6 cellular contexts compared by ENCODE assay signal in genomic region chr19:17363852-17364605, GRCh38. TPM values are rescaled to one million over a fixed set of nuclear protein-coding genes. Genes with fewer than 3 reads are reported as not detected.
"Had no signal": no experiment of that assay in that cellular context is flagged by ENCODE, and none has a peak within 500 bp of the region (broad histone marks: within the 10 kb centered on the region; RNA-seq: fewer than 3 reads in every experiment).

No MANE protein-coding gene starts in this region.

RNA-seq across cellular contexts. Expression of gene PLVAP, which starts 13.1 kb away (rescaled TPM):
- total RNA-seq: GM23338, H1, H9, HFFc6, HT1080, IMR-90 had no signal
- polyA plus RNA-seq: GM23338, IMR-90 had no signal

RNA-seq across cellular contexts. Expression of gene CCDC194, which starts 30.0 kb away (rescaled TPM):
- total RNA-seq: H1, HFFc6, HT1080, IMR-90 had no signal
- polyA plus RNA-seq: GM23338, IMR-90 had no signal

RNA-seq across cellular contexts. Expression of gene BST2, which starts 41.4 kb away (rescaled TPM):
- total RNA-seq: HT1080 had no signal
